Comparison of ENCODE assay signal across 10 cellular contexts in the genomic region with DNA sequence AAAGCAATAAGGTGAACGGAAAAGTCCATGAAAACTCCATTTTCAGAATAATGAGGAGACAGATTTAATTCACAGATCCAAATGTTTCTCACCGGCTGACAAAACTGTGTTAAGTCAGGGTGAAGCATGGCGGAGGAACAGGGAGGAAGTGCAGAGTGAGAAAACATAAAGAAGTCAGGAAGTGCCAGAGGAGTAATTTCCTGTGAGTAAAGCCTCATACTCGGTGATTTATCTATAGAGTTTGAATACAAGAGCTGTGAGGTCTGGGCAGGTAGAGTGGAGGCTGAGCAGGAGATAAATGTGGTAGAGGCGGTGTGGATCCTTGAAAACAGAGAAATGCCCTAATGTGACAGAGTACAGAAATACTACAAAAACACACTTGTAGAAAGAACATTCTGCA. TPM values are rescaled to one million over a fixed set of nuclear protein-coding genes. Genes with fewer than 3 reads are reported as not detected.
A peak's percentile ranks its signal among the peaks of the same experiment; 100 is the strongest.
DNase-seq lines count a peak whose midpoint lies in the region; ATAC-seq and TF ChIP-seq lines count a peak whose summit lies in the region.
"Had no signal": no experiment of that assay in that cellular context is flagged by ENCODE, and none has a peak within 500 bp of the region (broad histone marks: within the 10 kb centered on the region; RNA-seq: fewer than 3 reads in every experiment).

No MANE protein-coding gene starts in this region.

- no peak overlapping the region for H3K9ac ChIP-seq in SK-N-SH

- TF ChIP-seq POLR2A in esophagus muscularis mucosa (IDR thresholded peaks at IDR 0.05; ENCODE audit: low read depth) = no peak

- DNase-seq in SK-N-SH (no peak), WTC11 (ENCODE audit: low spot score) (no peak), dermis blood vessel endothelial cell (peak; percentile 71), GM03348 (ENCODE audit: low spot score) (no peak), esophagus muscularis mucosa (ENCODE audit: extremely low spot score) (no peak)
- DNase-seq in stimulated activated effector memory CD8-positive, alpha-beta T cell treated with anti-CD3 and anti-CD28 coated beads, Interleukin-12 subunit alpha, Interleukin-12 subunit beta, amount 100 ng/mL, for 72 hours (ENCODE audit: low spot score in 2 of 2) = no peak
- DNase-seq: SIG-M5 had no signal

- H3K36me3 Mint-ChIP-seq in WTC11 = peaks cover 37% of the 10 kb centered on the region
- H3K36me3 Mint-ChIP-seq in stimulated activated effector memory CD8-positive, alpha-beta T cell treated with anti-CD3 and anti-CD28 coated beads, Interleukin-12 subunit alpha, Interleukin-12 subunit beta, amount 100 ng/mL, for 72 hours = peaks cover 90% of the 10 kb centered on the region

- no peak overlapping the region for H3K4me3 ChIP-seq in SK-N-SH (ENCODE audit: low read depth in 2 of 2, low read length in 1 of 2)
- H3K4me3 ChIP-seq in esophagus muscularis mucosa = no peak overlapping the region

- TF ChIP-seq CTCF in SK-N-SH (IDR thresholded peaks at IDR 0.05) (no peak), WTC11 (IDR thresholded peaks at IDR 0.05) (no peak), esophagus muscularis mucosa (IDR thresholded peaks at IDR 0.05) (no peak)

- H3K9me3 Mint-ChIP-seq in WTC11 = no peaks in the 10 kb centered on the region
- H3K9me3 Mint-ChIP-seq in stimulated activated effector memory CD8-positive, alpha-beta T cell treated with anti-CD3 and anti-CD28 coated beads, Interleukin-12 subunit alpha, Interleukin-12 subunit beta, amount 100 ng/mL, for 72 hours = no peaks in the 10 kb centered on the region

- CTCF ChIA-PET in SK-N-SH (lab: Yijun Ruan, JAX) (no interaction called here), WTC11 (lab: Charles Lee) (interaction anchor here (1.5 kb wide), 1 partner anchor 16 kb away, joined by 5 read pairs; no protein-coding TSS in a partner anchor)

- H3K27me3 Mint-ChIP-seq in WTC11 (ENCODE audit: low read depth) = no peaks in the 10 kb centered on the region

- H3K79me2 ChIP-seq in SK-N-SH (ENCODE audit: insufficient read depth) = no peaks in the 10 kb centered on the region

- H3K27me3 ChIP-seq in SK-N-SH (ENCODE audit: insufficient read depth) (no peaks in the 10 kb centered on the region), esophagus muscularis mucosa (no peaks in the 10 kb centered on the region)

- H3K9me2 ChIP-seq in SK-N-SH = no peaks in the 10 kb centered on the region

- H3K4me3 Mint-ChIP-seq in WTC11 = no peak overlapping the region
- peak overlapping the region; percentile 56 for H3K4me3 Mint-ChIP-seq in stimulated activated effector memory CD8-positive, alpha-beta T cell treated with anti-CD3 and anti-CD28 coated beads, Interleukin-12 subunit alpha, Interleukin-12 subunit beta, amount 100 ng/mL, for 72 hours

- H3K4me1 Mint-ChIP-seq in WTC11 = peaks cover 8% of the 10 kb centered on the region
- H3K4me1 Mint-ChIP-seq in stimulated activated effector memory CD8-positive, alpha-beta T cell treated with anti-CD3 and anti-CD28 coated beads, Interleukin-12 subunit alpha, Interleukin-12 subunit beta, amount 100 ng/mL, for 72 hours = peaks cover 53% of the 10 kb centered on the region

- no peak for ATAC-seq in SK-N-SH treated with all-trans-retinoic acid at 6 μM for 48 hours
- ATAC-seq in WTC11 = no peak
- peak; percentile 94 for ATAC-seq in stimulated activated effector memory CD8-positive, alpha-beta T cell treated with anti-CD3 and anti-CD28 coated beads, Interleukin-12 subunit alpha, Interleukin-12 subunit beta, amount 100 ng/mL, for 72 hours
- ATAC-seq in HG02885 (IDR thresholded peaks at IDR 0.05; ENCODE audit: poor library complexity, unreplicated experiment) = no peak

- no peak for TF ChIP-seq RAD21 in SK-N-SH (IDR thresholded peaks at IDR 0.05; ENCODE audit: low read length)

- H3K36me3 ChIP-seq in SK-N-SH (replicated peaks in 1 of 2; ENCODE audit: control insufficient read depth in 1 of 2, insufficient read depth in 2 of 2, low read length in 1 of 2) = peaks cover 19 to 33% of the 10 kb centered on the region in 2 experiments
- peaks cover 11 to 58% (median 40%) of the 10 kb centered on the region in 4 donors for H3K36me3 ChIP-seq in esophagus muscularis mucosa

- 76% methylated on average over 5 of the region's 5 CpGs for WGBS in SK-N-SH (ENCODE audit: low lambda C conversion rate)
- 74% methylated on average over 5 of the region's 5 CpGs for WGBS in esophagus muscularis mucosa

- H3F3A ChIP-seq in SK-N-SH (replicated peaks; ENCODE audit: insufficient read depth) = no peaks in the 10 kb centered on the region

- no peak for TF ChIP-seq EP300 in SK-N-SH (IDR thresholded peaks at IDR 0.05; ENCODE audit: borderline replicate concordance in 1 of 2, low read depth in 1 of 2, low read length in 1 of 2)
- TF ChIP-seq EP300 in esophagus muscularis mucosa (IDR thresholded peaks at IDR 0.05) = no peak

- H4K20me1 ChIP-seq in SK-N-SH (ENCODE audit: insufficient read depth) = no peaks in the 10 kb centered on the region

- 0 out of 2 replicates have a peak overlapping the region, but pooled peaks have one; percentile 31 for H3K4me2 ChIP-seq in SK-N-SH

- intact Hi-C loops in esophagus muscularis mucosa (cut with DNase I) = no loop called here

- H3K9me3 ChIP-seq in SK-N-SH (no peaks in the 10 kb centered on the region), esophagus muscularis mucosa (no peaks in the 10 kb centered on the region)

- H2AFZ ChIP-seq in SK-N-SH (ENCODE audit: low read depth) = peak overlapping the region; percentile 70; the same call in 1 of the 2 replicates

- peak overlapping the region in 1 of 2 experiments; percentile 32; a peak in 1 of 4 replicates for H3K27ac ChIP-seq in SK-N-SH (ENCODE audit: low read depth in 2 of 2, low read length in 1 of 2)
- no peak overlapping the region for H3K27ac ChIP-seq in esophagus muscularis mucosa (replicated peaks in 1 of 4)

- peak overlapping the region; percentile 75 for H3K27ac Mint-ChIP-seq in WTC11
- H3K27ac Mint-ChIP-seq in stimulated activated effector memory CD8-positive, alpha-beta T cell treated with anti-CD3 and anti-CD28 coated beads, Interleukin-12 subunit alpha, Interleukin-12 subunit beta, amount 100 ng/mL, for 72 hours = peak overlapping the region; percentile 61

- H3K4me1 ChIP-seq in SK-N-SH (ENCODE audit: control insufficient read depth in 1 of 2, insufficient read depth in 2 of 2, low read depth in 1 of 2, low read length in 1 of 2) (peaks cover 0 to 22% of the 10 kb centered on the region in 2 experiments; a peak in 1 of 4 replicates), esophagus muscularis mucosa (peaks cover 0 to 16% (median 0%) of the 10 kb centered on the region in 4 donors)

- POLR2A ChIA-PET in SK-N-SH (lab: Yijun Ruan, JAX) (no interaction called here), WTC11 (lab: Charles Lee) (no interaction called here)

TF ChIP-seq in SK-N-SH, 30 proteins besides CTCF, POLR2A, EP300 and RAD21:
- peak; percentile 35; the same call in 1 of the 2 replicates for TF ChIP-seq GABPA (IDR thresholded peaks at IDR 0.05; ENCODE audit: low read depth)
- no peak for TF ChIP-seq TAF1 (IDR thresholded peaks at IDR 0.05; ENCODE audit: borderline replicate concordance, low read depth, low read length)

TF ChIP-seq in SK-N-SH treated with all-trans-retinoic acid at 6 μM for 48 hours, 23 proteins besides CTCF, POLR2A, EP300 and RAD21:
- TF ChIP-seq TOX (CRISPR knock-in tag; IDR thresholded peaks at IDR 0.05; ENCODE audit: borderline replicate concordance) (no peak), RARB (CRISPR knock-in tag; IDR thresholded peaks at IDR 0.05) (no peak), ZNF565 (CRISPR knock-in tag; conservative IDR thresholded peaks at IDR 0.05; ENCODE audit: low read depth) (no peak), ARNTL (CRISPR knock-in tag; IDR thresholded peaks at IDR 0.05; ENCODE audit: borderline replicate concordance, low read depth) (no peak)

TF ChIP-seq in WTC11, 78 proteins besides CTCF, POLR2A, EP300 and RAD21 (continues in another document):
- TF ChIP-seq FOXJ3 (CRISPR knock-in tag; IDR thresholded peaks at IDR 0.05; ENCODE audit: borderline replicate concordance) (no peak), HMGA2 (CRISPR knock-in tag; IDR thresholded peaks at IDR 0.05) (no peak), NR1H2 (CRISPR knock-in tag; IDR thresholded peaks at IDR 0.05) (no peak), E2F1 (CRISPR knock-in tag; IDR thresholded peaks at IDR 0.05) (no peak), ZNF416 (CRISPR knock-in tag; IDR thresholded peaks at IDR 0.05) (no peak), ZNF232 (CRISPR knock-in tag; IDR thresholded peaks at IDR 0.05) (no peak)
- TF ChIP-seq, protein P1, sequence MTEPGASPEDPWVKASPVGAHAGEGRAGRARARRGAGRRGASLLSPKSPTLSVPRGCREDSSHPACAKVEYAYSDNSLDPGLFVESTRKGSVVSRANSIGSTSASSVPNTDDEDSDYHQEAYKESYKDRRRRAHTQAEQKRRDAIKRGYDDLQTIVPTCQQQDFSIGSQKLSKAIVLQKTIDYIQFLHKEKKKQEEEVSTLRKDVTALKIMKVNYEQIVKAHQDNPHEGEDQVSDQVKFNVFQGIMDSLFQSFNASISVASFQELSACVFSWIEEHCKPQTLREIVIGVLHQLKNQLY (CRISPR knock-in tag; IDR thresholded peaks at IDR 0.05) = no peak

RNA-seq across cellular contexts. Expression of gene CARD8, which starts 11.4 kb away (rescaled TPM):
- 16.4 and 21.7 TPM in 2 replicates for polyA plus RNA-seq in SK-N-SH (2012; rRNA removed)
- 14.0 and 16.6 TPM in 2 replicates for polyA plus RNA-seq in SK-N-SH (2012; cell fraction: cytosol; rRNA removed)
- polyA plus RNA-seq in SK-N-SH (2012; cell fraction: nucleus; rRNA removed) = 63.6 and 66.5 TPM in 2 replicates
- total RNA-seq in WTC11 (2021) = 23.0 to 31.1 TPM (median 29.8 TPM) in 3 replicates
- total RNA-seq in dermis blood vessel endothelial cell = 104 and 112 TPM in 2 replicates
- 10 to 100 TPM; 17.7 to 22.3 (median 20.9) TPM for total RNA-seq in esophagus muscularis mucosa

RNA-seq across cellular contexts. Expression of gene ZNF114, which starts 25.6 kb away (rescaled TPM):
- 0.47 and 0.61 TPM in 2 replicates for polyA plus RNA-seq in SK-N-SH (2012; rRNA removed)
- polyA plus RNA-seq in SK-N-SH (2012; cell fraction: cytosol; rRNA removed) = 0.50 and 0.60 TPM in 2 replicates
- polyA plus RNA-seq in SK-N-SH (2012; cell fraction: nucleus; rRNA removed) = 0.59 and 0.88 TPM in 2 replicates
- total RNA-seq in WTC11 (2021) = 9.8 to 12.7 TPM (median 9.8 TPM) in 3 replicates
- total RNA-seq in dermis blood vessel endothelial cell = 0.34 and 0.84 TPM in 2 replicates
- total RNA-seq in esophagus muscularis mucosa = under 1 TPM in 2 of 4 donors, not detected in 2; 0.26 to 0.46 TPM
- total RNA-seq: HT-29 had no signal
